8 cellular contexts compared by ENCODE assay signal in genomic region chr13:95301135-95301946, GRCh38. TPM values are rescaled to one million over a fixed set of nuclear protein-coding genes. Genes with fewer than 3 reads are reported as not detected.
DNase-seq lines count a peak whose midpoint lies in the region; ATAC-seq and TF ChIP-seq lines count a peak whose summit lies in the region.

ABCC4 (minus strand) TSS chr13:95301451; CDS start chr13:95301314, 137 bp downstream.

- DNase-seq in AG08395 (ENCODE audit: low spot score) (peak; percentile 89), NCI-H510A (lab: John Stamatoyannopoulos, UW) (peak; percentile 66), dermis blood vessel endothelial cell (peak; percentile 72), right lobe of liver (peak; percentile 53 to 74 (median 72))
- peak; percentile 51 to 57 for DNase-seq in activated CD4-positive, alpha-beta T cell treated with anti-CD3 and anti-CD28 coated beads for 4 hours
- peak; percentile 31 to 65 (median 43) for DNase-seq in stimulated activated CD4-positive, alpha-beta T cell treated with anti-CD3 and anti-CD28 coated beads, TNF-alpha, amount 100 ng/mL, for 24 hours (ENCODE audit: low read depth in 3 of 3)

- ATAC-seq in GM18870 (IDR thresholded peaks at IDR 0.05; ENCODE audit: unreplicated experiment), result peak; percentile 59
- ATAC-seq in HG03095 (IDR thresholded peaks at IDR 0.05; ENCODE audit: unreplicated experiment), result peak; percentile 80
- ATAC-seq in right lobe of liver, result peak; percentile 64 to 77 (median 72)

- peak; percentile 17 for TF ChIP-seq POLR2A in right lobe of liver (IDR thresholded peaks at IDR 0.05)

- no peak for TF ChIP-seq CTCF in right lobe of liver (IDR thresholded peaks at IDR 0.05)

- intact Hi-C loops in right lobe of liver (cut with DNase I), result no loop called here

- H3K4me3 ChIP-seq in right lobe of liver, result peak within 1 kb of the TSS; percentile 58 to 70 (median 59)

- H3K36me3 ChIP-seq in right lobe of liver, result no peaks in the 10 kb centered on the region

- H3K9me3 ChIP-seq in right lobe of liver, result no peaks in the 10 kb centered on the region

- H3K4me1 ChIP-seq in right lobe of liver, result peaks cover 0 to 16% (median 7%) of the 10 kb centered on the region in 4 donors

- H3K27me3 ChIP-seq in right lobe of liver, result no peaks in the 10 kb centered on the region

- WGBS in right lobe of liver (ENCODE audit: insufficient coverage, low coverage, low lambda C conversion rate, missing lambda C conversion rate), result 0% methylated on average over 4 of the region's 102 CpGs

- H3K27ac ChIP-seq in right lobe of liver, result peak within 1 kb of the TSS in 1 of 3 donors; percentile 39

RNA-seq across cellular contexts. Expression of gene ABCC4, which starts in this region (rescaled TPM):
- 6.1 and 9.8 TPM in 2 replicates for total RNA-seq in dermis blood vessel endothelial cell
- total RNA-seq in right lobe of liver, result 1 to 10 TPM; 1.1 to 4.9 (median 3.8) TPM
